ENCODE assay signal across 21 cellular contexts in the genomic region with DNA sequence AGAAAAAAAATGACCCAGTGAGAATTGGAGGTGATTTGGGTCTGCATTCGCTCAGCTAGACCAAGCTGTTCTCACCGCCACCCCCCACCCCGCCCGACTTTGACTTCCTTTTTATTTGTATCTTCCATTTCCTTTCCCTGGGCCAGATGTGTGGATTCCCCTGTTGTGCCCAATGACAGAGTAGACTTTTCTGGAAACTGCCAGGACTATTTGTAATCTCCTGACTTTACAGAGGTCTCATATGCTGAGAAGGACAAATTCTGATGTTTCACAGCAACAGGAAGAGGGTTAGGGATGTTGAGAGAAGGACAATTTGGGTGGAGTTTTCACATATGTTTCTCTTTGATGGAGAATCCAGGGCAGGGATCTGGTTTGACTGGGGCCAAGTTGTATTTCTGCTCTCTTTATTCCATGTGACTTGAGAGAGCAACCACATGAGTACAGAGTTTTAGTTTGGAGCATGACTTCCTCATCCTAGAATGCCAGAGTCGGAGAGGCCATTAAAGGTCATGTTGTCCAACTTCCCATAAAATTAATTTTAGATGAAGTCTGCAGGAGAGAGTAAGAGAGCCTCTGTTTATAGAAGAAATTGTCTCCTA.
"Had no signal": no experiment of that assay in that cellular context is flagged by ENCODE, and none has a peak within 500 bp of the region (broad histone marks: within the 10 kb centered on the region; RNA-seq: fewer than 3 reads in every experiment).

No MANE protein-coding gene starts in this region.

- H3K9me3 ChIP-seq: colonic mucosa, esophagus muscularis mucosa, mucosa of descending colon, neutrophil had no signal

- H3K4me1 ChIP-seq: colonic mucosa had no signal

- ATAC-seq: activated CD8-positive, alpha-beta memory T cell treated with anti-CD3 and anti-CD28 coated beads, Interleukin-2, amount 10 ng/mL, durations not matched to agents 7 days and 5 days; mucosa of descending colon; naive thymus-derived CD8-positive, alpha-beta T cell had no signal

- H3K4me3 ChIP-seq: colonic mucosa, esophagus muscularis mucosa, mucosa of descending colon, smooth muscle cell had no signal

- H3K27me3 ChIP-seq: colonic mucosa, esophagus muscularis mucosa, neutrophil had no signal

- H3K36me3 ChIP-seq: colonic mucosa, esophagus muscularis mucosa, neutrophil had no signal

- DNase-seq: activated CD4-positive, alpha-beta T cell treated with anti-CD3 and anti-CD28 coated beads for 1 hour; activated CD4-positive, alpha-beta T cell treated with anti-CD3 and anti-CD28 coated beads, Interleukin-2, amount 50 U/mL, for 48 hours; activated CD8-positive, alpha-beta memory T cell treated with anti-CD3 and anti-CD28 coated beads, Interleukin-2, amount 10 ng/mL, durations not matched to agents 7 days and 5 days; activated naive CD4-positive, alpha-beta T cell treated with anti-CD3 and anti-CD28 coated beads, Interleukin-2, amount 10 ng/mL, durations not matched to agents 7 days and 5 days; activated T-cell treated with anti-CD3 and anti-CD28 coated beads, Interleukin-2, amount 50 U/mL, for 1 hour; central memory CD4-positive, alpha-beta T cell; colonic mucosa; effector CD4-positive, alpha-beta T cell; foreskin fibroblast; head of caudate nucleus; left cardiac atrium; mucosa of descending colon; naive thymus-derived CD8-positive, alpha-beta T cell; retina; stimulated activated CD4-positive, alpha-beta T cell treated with anti-CD3 and anti-CD28 coated beads, Interleukin-4, amount 100 ng/mL, for 4 hours; stimulated activated CD8-positive, alpha-beta memory T cell treated with anti-CD3 and anti-CD28 coated beads, Interleukin-4, amount 100 ng/mL, for 48 hours; stimulated activated naive CD4-positive, alpha-beta T cell treated with Interleukin-2 at 50 U/mL for 16 hours had no signal

- H3K27ac ChIP-seq: colonic mucosa, neutrophil, VCaP had no signal

- H3K4me2 ChIP-seq: smooth muscle cell had no signal
